22 cellular contexts compared by ENCODE assay signal in genomic region chr21:42562258-42562657, GRCh38. TPM values are rescaled to one million over a fixed set of nuclear protein-coding genes. Genes with fewer than 3 reads are reported as not detected.
DNase-seq lines count a peak whose midpoint lies in the region; ATAC-seq and TF ChIP-seq lines count a peak whose summit lies in the region.
"Had no signal": no experiment of that assay in that cellular context is flagged by ENCODE, and none has a peak within 500 bp of the region (broad histone marks: within the 10 kb centered on the region; RNA-seq: fewer than 3 reads in every experiment).

No MANE protein-coding gene starts in this region.

- no peaks in the 10 kb centered on the region for H3K9me2 ChIP-seq in SU-DHL-6 (replicated peaks; ENCODE audit: insufficient read depth, low read length)
- H3K9me2 ChIP-seq in hepatocyte (replicated peaks; ENCODE audit: insufficient read depth), result no peaks in the 10 kb centered on the region

- H3K4me1 ChIP-seq in hepatocyte (ENCODE audit: insufficient read depth), result peaks cover 7% of the 10 kb centered on the region
- H3K4me1 ChIP-seq: body of pancreas, heart left ventricle had no signal

- H3K9me3 Mint-ChIP-seq in activated T-cell treated with anti-CD3 and anti-CD28 coated beads, Interleukin-2, amount 50 U/mL, for 24 hours, result no peaks in the 10 kb centered on the region
- no peaks in the 10 kb centered on the region for H3K9me3 Mint-ChIP-seq in stimulated activated memory B cell treated with anti-CD40 and anti-IgM and Interleukin-4, amounts not matched to agents 10 μg/mL and 1 μg/mL and 100 μg/mL, for 72 hours
- H3K9me3 Mint-ChIP-seq in immature natural killer cell, result no peaks in the 10 kb centered on the region
- H3K9me3 Mint-ChIP-seq: activated naive CD8-positive, alpha-beta T cell treated with anti-CD3 and anti-CD28 coated beads, Interleukin-2, amount 50 U/mL, for 24 hours; activated T-cell treated with anti-CD3 and anti-CD28 coated beads, Interleukin-2, amount 50 U/mL, for 4 hours had no signal

- no peaks in the 10 kb centered on the region for H3K4me1 Mint-ChIP-seq in activated T-cell treated with anti-CD3 and anti-CD28 coated beads, Interleukin-2, amount 50 U/mL, for 24 hours (ENCODE audit: low read depth)
- H3K4me1 Mint-ChIP-seq in stimulated activated memory B cell treated with anti-CD40 and anti-IgM and Interleukin-4, amounts not matched to agents 10 μg/mL and 1 μg/mL and 100 μg/mL, for 72 hours, result peaks cover 38% of the 10 kb centered on the region
- H3K4me1 Mint-ChIP-seq in immature natural killer cell, result peaks cover 0 to 5% of the 10 kb centered on the region in 2 donors
- H3K4me1 Mint-ChIP-seq: activated naive CD8-positive, alpha-beta T cell treated with anti-CD3 and anti-CD28 coated beads, Interleukin-2, amount 50 U/mL, for 24 hours had no signal

- no peak for ATAC-seq in stimulated activated memory B cell treated with anti-CD40 and anti-IgM and Interleukin-4, amounts not matched to agents 10 μg/mL and 1 μg/mL and 100 μg/mL, for 72 hours
- ATAC-seq in esophagus mucosa (no peak), HG03135 (IDR thresholded peaks at IDR 0.05; ENCODE audit: unreplicated experiment) (no peak)
- ATAC-seq: activated naive CD8-positive, alpha-beta T cell treated with anti-CD3 and anti-CD28 coated beads, Interleukin-2, amount 50 U/mL, for 24 hours; activated T-cell treated with anti-CD3 and anti-CD28 coated beads, Interleukin-2, amount 50 U/mL, for 4 hours; body of pancreas; heart left ventricle had no signal

- no peak overlapping the region for H3K27ac Mint-ChIP-seq in activated T-cell treated with anti-CD3 and anti-CD28 coated beads, Interleukin-2, amount 50 U/mL, for 24 hours
- H3K27ac Mint-ChIP-seq in stimulated activated memory B cell treated with anti-CD40 and anti-IgM and Interleukin-4, amounts not matched to agents 10 μg/mL and 1 μg/mL and 100 μg/mL, for 72 hours, result peak overlapping the region; percentile 57
- H3K27ac Mint-ChIP-seq in immature natural killer cell, result peak overlapping the region in 3 of 6 donors; percentile 1 to 47 (median 44)
- H3K27ac Mint-ChIP-seq: activated naive CD8-positive, alpha-beta T cell treated with anti-CD3 and anti-CD28 coated beads, Interleukin-2, amount 50 U/mL, for 24 hours had no signal

- H4K20me1 ChIP-seq in SU-DHL-6 (ENCODE audit: low read depth, low read length) (no peaks in the 10 kb centered on the region), hepatocyte (ENCODE audit: insufficient read depth, poor library complexity, severe bottlenecking) (no peaks in the 10 kb centered on the region)

- H3K9me3 ChIP-seq in SU-DHL-6 (ENCODE audit: insufficient read depth, low read length) (no peaks in the 10 kb centered on the region), hepatocyte (ENCODE audit: low read depth) (no peaks in the 10 kb centered on the region)
- H3K9me3 ChIP-seq: body of pancreas, heart left ventricle, mucosa of descending colon had no signal

- no peak overlapping the region for H3K4me3 Mint-ChIP-seq in activated T-cell treated with anti-CD3 and anti-CD28 coated beads, Interleukin-2, amount 50 U/mL, for 24 hours
- H3K4me3 Mint-ChIP-seq in stimulated activated memory B cell treated with anti-CD40 and anti-IgM and Interleukin-4, amounts not matched to agents 10 μg/mL and 1 μg/mL and 100 μg/mL, for 72 hours, result no peak overlapping the region
- H3K4me3 Mint-ChIP-seq in immature natural killer cell, result no peak overlapping the region
- H3K4me3 Mint-ChIP-seq: activated naive CD8-positive, alpha-beta T cell treated with anti-CD3 and anti-CD28 coated beads, Interleukin-2, amount 50 U/mL, for 24 hours; activated T-cell treated with anti-CD3 and anti-CD28 coated beads, Interleukin-2, amount 50 U/mL, for 4 hours had no signal

- H3F3A ChIP-seq in SU-DHL-6 (ENCODE audit: insufficient read depth), result peaks cover 38% of the 10 kb centered on the region

- no peaks in the 10 kb centered on the region for H3K27me3 Mint-ChIP-seq in activated T-cell treated with anti-CD3 and anti-CD28 coated beads, Interleukin-2, amount 50 U/mL, for 24 hours
- no peaks in the 10 kb centered on the region for H3K27me3 Mint-ChIP-seq in stimulated activated memory B cell treated with anti-CD40 and anti-IgM and Interleukin-4, amounts not matched to agents 10 μg/mL and 1 μg/mL and 100 μg/mL, for 72 hours
- H3K27me3 Mint-ChIP-seq in immature natural killer cell (ENCODE audit: low read depth in 3 of 3), result peaks cover 0 to 5% (median 0%) of the 10 kb centered on the region in 3 donors
- H3K27me3 Mint-ChIP-seq: activated naive CD8-positive, alpha-beta T cell treated with anti-CD3 and anti-CD28 coated beads, Interleukin-2, amount 50 U/mL, for 24 hours had no signal

- WGBS in hepatocyte (ENCODE audit: low lambda C conversion rate, missing lambda C conversion rate), result 78% methylated on average over 8 of the region's 8 CpGs

- peaks cover 91% of the 10 kb centered on the region for H3K36me3 Mint-ChIP-seq in activated T-cell treated with anti-CD3 and anti-CD28 coated beads, Interleukin-2, amount 50 U/mL, for 24 hours (ENCODE audit: low read depth)
- H3K36me3 Mint-ChIP-seq in stimulated activated memory B cell treated with anti-CD40 and anti-IgM and Interleukin-4, amounts not matched to agents 10 μg/mL and 1 μg/mL and 100 μg/mL, for 72 hours, result peaks cover 60% of the 10 kb centered on the region
- H3K36me3 Mint-ChIP-seq in immature natural killer cell, result peaks cover 27 to 58% (median 30%) of the 10 kb centered on the region in 3 donors

- peak overlapping the region; percentile 5 for H2AFZ ChIP-seq in SU-DHL-6 (ENCODE audit: low read depth, low read length, severe bottlenecking)
- H2AFZ ChIP-seq in hepatocyte, result no peak overlapping the region
- H2AFZ ChIP-seq: GM23248, PC-9 had no signal

- peak overlapping the region; percentile 70 for H3K9ac ChIP-seq in SU-DHL-6 (ENCODE audit: low read length)
- H3K9ac ChIP-seq: GM23248 had no signal

- H3K79me2 ChIP-seq in SU-DHL-6 (ENCODE audit: insufficient read depth, low read length) (peaks cover 16% of the 10 kb centered on the region; the same call in 1 of the 2 replicates), hepatocyte (no peaks in the 10 kb centered on the region)

- H3K27me3 ChIP-seq in SU-DHL-6 (ENCODE audit: low read length) (no peaks in the 10 kb centered on the region), hepatocyte (no peaks in the 10 kb centered on the region)
- H3K27me3 ChIP-seq: body of pancreas, heart left ventricle had no signal

- peak overlapping the region; percentile 77 for H3K4me2 ChIP-seq in SU-DHL-6 (ENCODE audit: low read depth, low read length, poor library complexity, severe bottlenecking)
- no peak overlapping the region for H3K4me2 ChIP-seq in hepatocyte
- H3K4me2 ChIP-seq: PC-9 had no signal

- H3K27ac ChIP-seq in SU-DHL-6 (ENCODE audit: low read depth, low read length) (peak overlapping the region; percentile 99), hepatocyte (peak overlapping the region; percentile 59)
- H3K27ac ChIP-seq: body of pancreas, C4-2B, GM23248, heart left ventricle, PC-9 had no signal

- H3K36me3 ChIP-seq in SU-DHL-6 (ENCODE audit: low read length) (no peaks in the 10 kb centered on the region; the same call in 1 of the 2 replicates), hepatocyte (replicated peaks; ENCODE audit: insufficient read depth, low read depth) (no peaks in the 10 kb centered on the region)

- H3K4me3 ChIP-seq in SU-DHL-6 (ENCODE audit: insufficient read depth, low read length, poor library complexity, severe bottlenecking), result peak overlapping the region; percentile 30
- H3K4me3 ChIP-seq in hepatocyte, result no peak overlapping the region
- H3K4me3 ChIP-seq: body of pancreas, GM23248, heart left ventricle, mucosa of descending colon, PC-9 had no signal

- no peak for TF ChIP-seq CTCF in SU-DHL-6 (IDR thresholded peaks at IDR 0.05; ENCODE audit: insufficient read depth, low read length, poor library complexity, severe bottlenecking)
- TF ChIP-seq CTCF in hepatocyte (IDR thresholded peaks at IDR 0.05; ENCODE audit: poor library complexity), result no peak

- peak; percentile 8 for DNase-seq in activated T-cell treated with anti-CD3 and anti-CD28 coated beads, Interleukin-2, amount 50 U/mL, for 1 hour
- no peak for DNase-seq in activated T-cell treated with anti-CD3 and anti-CD28 coated beads, Interleukin-2, amount 50 U/mL, for 24 hours
- DNase-seq in hepatocyte (ENCODE audit: low spot score) (no peak), immature natural killer cell (no peak)
- DNase-seq: activated CD4-positive, alpha-beta T cell treated with anti-CD3 and anti-CD28 coated beads, Interleukin-2, amount 50 U/mL, for 48 hours; activated naive CD8-positive, alpha-beta T cell treated with anti-CD3 and anti-CD28 coated beads, Interleukin-2, amount 50 U/mL, for 24 hours; activated T-cell treated with anti-CD3 and anti-CD28 coated beads, Interleukin-2, amount 50 U/mL, for 4 hours; GM23248; KBM-7; NCI-H1930; NCI-H2227 treated with DMSO at 0.1 percent for 48 hours; NCI-H82; nucleus accumbens; PC-9 had no signal

RNA-seq across cellular contexts. Expression of gene SLC37A1, which starts 48.6 kb away (rescaled TPM):
- total RNA-seq in hepatocyte (13.1 and 17.9 TPM in 2 replicates), esophagus mucosa (13.9 TPM)
- polyA plus RNA-seq in hepatocyte (18.5 and 26.9 TPM in 2 replicates), immature natural killer cell (1 to 10 TPM in 2 of 3 donors, under 1 TPM in 1; 0.09 to 6.3 (median 3.0) TPM)
- total RNA-seq: GM23248 had no signal
- polyA plus RNA-seq: GM23248 had no signal
